8 cellular contexts compared by ENCODE assay signal in genomic region chr14:21917699-21918436, GRCh38.
DNase-seq lines count a peak whose midpoint lies in the region; ATAC-seq and TF ChIP-seq lines count a peak whose summit lies in the region.

No MANE protein-coding gene starts in this region.

- no TSS peak for BruUV-seq in Panc1 (replicated peaks; lab: Mats Ljungman, UMichigan)

- peak overlapping the region; percentile 85 for H3K4me3 Mint-ChIP-seq in activated naive CD4-positive, alpha-beta T cell treated with anti-CD3 and anti-CD28 coated beads, Interleukin-2, amount 50 U/mL, for 24 hours

- H3K4me1 Mint-ChIP-seq in activated naive CD4-positive, alpha-beta T cell treated with anti-CD3 and anti-CD28 coated beads, Interleukin-2, amount 50 U/mL, for 24 hours, result peaks cover 83% of the 10 kb centered on the region

- intact Hi-C loops in Panc1 (cut with micrococcal nuclease; ENCODE audit: unreplicated experiment), result loop anchor here (10.0 kb wide), 1 partner anchor 67 kb away; no protein-coding TSS in a partner anchor

- no peaks in the 10 kb centered on the region for H3K9me3 ChIP-seq in Panc1 (ENCODE audit: control insufficient read depth, insufficient read depth, low read depth, low read length)

- no peaks in the 10 kb centered on the region for H3K36me3 Mint-ChIP-seq in activated naive CD4-positive, alpha-beta T cell treated with anti-CD3 and anti-CD28 coated beads, Interleukin-2, amount 50 U/mL, for 24 hours

- no peak overlapping the region for H3K27ac ChIP-seq in Panc1 (ENCODE audit: low read length)

- H3K36me3 ChIP-seq in Panc1 (ENCODE audit: control insufficient read depth, insufficient read depth, low read length), result no peaks in the 10 kb centered on the region

- H3K27me3 ChIP-seq in Panc1 (ENCODE audit: control insufficient read depth, insufficient read depth, low read length), result no peaks in the 10 kb centered on the region

- in situ Hi-C loops in Panc1 (cut with HindIII; ENCODE audit: low pct_unique_long_range_greater_than_20kb, low sequenced_read_pairs), result no loop called here

- H3K27ac Mint-ChIP-seq in activated naive CD4-positive, alpha-beta T cell treated with anti-CD3 and anti-CD28 coated beads, Interleukin-2, amount 50 U/mL, for 24 hours, result peak overlapping the region; percentile 78

- ATAC-seq in HG02885 (IDR thresholded peaks at IDR 0.05; ENCODE audit: poor library complexity, unreplicated experiment) (peak; percentile 81), Panc1 (peak; percentile 89), HG03045 (IDR thresholded peaks at IDR 0.05; ENCODE audit: unreplicated experiment) (no peak)

- no peaks in the 10 kb centered on the region for H3K9me3 Mint-ChIP-seq in activated naive CD4-positive, alpha-beta T cell treated with anti-CD3 and anti-CD28 coated beads, Interleukin-2, amount 50 U/mL, for 24 hours

- POLR2A ChIA-PET in Panc1 (lab: Charles Lee), result no interaction called here

- peak overlapping the region in 1 of 2 experiments; percentile 19; a peak in 2 of 4 replicates for H3K4me3 ChIP-seq in Panc1 (ENCODE audit: low read depth in 2 of 2, low read length in 2 of 2)

- H3K27me3 Mint-ChIP-seq in activated naive CD4-positive, alpha-beta T cell treated with anti-CD3 and anti-CD28 coated beads, Interleukin-2, amount 50 U/mL, for 24 hours, result no peaks in the 10 kb centered on the region

- CTCF ChIA-PET in Panc1 (lab: Charles Lee), result interaction anchor here (0.6 to 2.2 kb wide), 3 partner anchors 16 to 60 kb away, joined by 3 to 5 read pairs (median 4); no protein-coding TSS in a partner anchor

- DNase-seq in NCI-H146 (lab: John Stamatoyannopoulos, UW) (peak; percentile 3), NCI-H146 treated with DMSO at 0.1 percent for 48 hours (lab: John Stamatoyannopoulos, UW; ENCODE audit: unreplicated experiment) (no peak), Panc1 (ENCODE audit: low read depth, low spot score) (peak; percentile 79), glomerular visceral epithelial cell (ENCODE audit: extremely low spot score) (peak; percentile 41), putamen (ENCODE audit: low spot score) (peak; percentile 61)

- TF ChIP-seq CTCF in Panc1 (IDR thresholded peaks at IDR 0.05), result peak; percentile 75

- no peaks in the 10 kb centered on the region for H3K4me1 ChIP-seq in Panc1 (ENCODE audit: control insufficient read depth, insufficient read depth, low read length)
